In genomic region chr7:80387634-80388033, GRCh38 we compare ENCODE assay signal across 19 cellular contexts.
DNase-seq lines count a peak whose midpoint lies in the region; ATAC-seq and TF ChIP-seq lines count a peak whose summit lies in the region.
"Had no signal": no experiment of that assay in that cellular context is flagged by ENCODE, and none has a peak within 500 bp of the region (broad histone marks: within the 10 kb centered on the region; RNA-seq: fewer than 3 reads in every experiment).

No MANE protein-coding gene starts in this region.

- H3K4me1 ChIP-seq in CD8-positive, alpha-beta T cell (ENCODE audit: insufficient read depth, low read length), result no peaks in the 10 kb centered on the region
- H3K4me1 ChIP-seq: colonic mucosa, parathyroid adenoma had no signal

- H3K27me3 ChIP-seq in CD8-positive, alpha-beta T cell (ENCODE audit: insufficient read depth, low read length), result no peaks in the 10 kb centered on the region
- H3K27me3 ChIP-seq: colonic mucosa, upper lobe of left lung had no signal

- DNase-seq in NCI-H146 (lab: John Stamatoyannopoulos, UW), result peak; percentile 9
- no peak for DNase-seq in NCI-H146 treated with DMSO at 0.1 percent for 48 hours (lab: John Stamatoyannopoulos, UW; ENCODE audit: unreplicated experiment)
- peak; percentile 95 for DNase-seq in NCI-H69 (lab: John Stamatoyannopoulos, UW)
- peak; percentile 31 for DNase-seq in glutamatergic neuron
- DNase-seq in renal cortical epithelial cell (ENCODE audit: low read depth), result peak; percentile 73
- no peak for DNase-seq in CD8-positive, alpha-beta T cell
- DNase-seq in iPS-NIHi11 (ENCODE audit: low spot score), result no peak
- DNase-seq in NOMO-1 treated with DMSO at 0.1 percent for 48 hours (lab: John Stamatoyannopoulos, UW; ENCODE audit: unreplicated experiment), result no peak
- DNase-seq: activated CD4-positive, alpha-beta T cell treated with anti-CD3 and anti-CD28 coated beads for 4 hours; colonic mucosa; DMS79; NCI-H446 treated with DMSO at 0.1 percent for 48 hours; SIG-M5; small intestine; T-helper 9 cell; upper lobe of left lung had no signal

- no peak for ATAC-seq in CD8-positive, alpha-beta T cell

- no peaks in the 10 kb centered on the region for H3K27me3 Mint-ChIP-seq in glutamatergic neuron (ENCODE audit: unreplicated experiment)
- no peaks in the 10 kb centered on the region for H3K27me3 Mint-ChIP-seq in CD8-positive, alpha-beta T cell (ENCODE audit: low read depth)
- H3K27me3 Mint-ChIP-seq: IgD-negative memory B cell had no signal

- intact Hi-C loops in CD8-positive, alpha-beta T cell (cut with DNase I, micrococcal nuclease), result no loop called here

- H3K4me1 Mint-ChIP-seq in glutamatergic neuron (ENCODE audit: low read depth, unreplicated experiment), result peaks cover 14% of the 10 kb centered on the region
- no peaks in the 10 kb centered on the region for H3K4me1 Mint-ChIP-seq in CD8-positive, alpha-beta T cell (ENCODE audit: low read depth)
- H3K4me1 Mint-ChIP-seq: IgD-negative memory B cell had no signal

- TF ChIP-seq CTCF in glutamatergic neuron (IDR thresholded peaks at IDR 0.05; ENCODE audit: partially characterized antibody, unreplicated experiment), result no peak
- no peak for TF ChIP-seq CTCF in CD8-positive, alpha-beta T cell (IDR thresholded peaks at IDR 0.05)

- no peak overlapping the region for H3K27ac ChIP-seq in CD8-positive, alpha-beta T cell (ENCODE audit: low read depth, low read length)
- H3K27ac ChIP-seq: C4-2B, colonic mucosa, parathyroid adenoma, upper lobe of left lung had no signal

- H3K27ac Mint-ChIP-seq in glutamatergic neuron (ENCODE audit: unreplicated experiment), result peak overlapping the region; percentile 64
- H3K27ac Mint-ChIP-seq in CD8-positive, alpha-beta T cell, result no peak overlapping the region
- H3K27ac Mint-ChIP-seq: IgD-negative memory B cell had no signal

- no peaks in the 10 kb centered on the region for H3K9me3 Mint-ChIP-seq in glutamatergic neuron (ENCODE audit: unreplicated experiment)
- H3K9me3 Mint-ChIP-seq in CD8-positive, alpha-beta T cell, result peaks cover 2% of the 10 kb centered on the region

- CTCF ChIA-PET in CD8-positive, alpha-beta T cell (lab: Charles Lee), result no interaction called here

- no peaks in the 10 kb centered on the region for H3K36me3 ChIP-seq in CD8-positive, alpha-beta T cell (ENCODE audit: insufficient read depth, low read length)
- H3K36me3 ChIP-seq: colonic mucosa, upper lobe of left lung had no signal

- H3K4me3 ChIP-seq in CD8-positive, alpha-beta T cell (ENCODE audit: low read depth, low read length), result no peak overlapping the region
- H3K4me3 ChIP-seq: colonic mucosa, upper lobe of left lung had no signal

- no peaks in the 10 kb centered on the region for H3K9me3 ChIP-seq in CD8-positive, alpha-beta T cell (ENCODE audit: low read length)
- H3K9me3 ChIP-seq: colonic mucosa, upper lobe of left lung had no signal

- POLR2A ChIA-PET in CD8-positive, alpha-beta T cell (lab: Charles Lee), result no interaction called here

- H3K4me3 Mint-ChIP-seq in glutamatergic neuron (ENCODE audit: unreplicated experiment), result peak overlapping the region; percentile 14
- H3K4me3 Mint-ChIP-seq in CD8-positive, alpha-beta T cell, result no peak overlapping the region
- H3K4me3 Mint-ChIP-seq: IgD-negative memory B cell had no signal

- no peaks in the 10 kb centered on the region for H3K36me3 Mint-ChIP-seq in glutamatergic neuron (ENCODE audit: unreplicated experiment)
- no peaks in the 10 kb centered on the region for H3K36me3 Mint-ChIP-seq in CD8-positive, alpha-beta T cell

Comparison
In these comparisons a context has a peak if more than half of its experiments do, and no peak if none do; other contexts are left out.
1. DNase-seq: peak in NCI-H146 (single experiment), NCI-H69 (single experiment), glutamatergic neuron (single experiment) and renal cortical epithelial cell (single experiment); none in NCI-H146 treated with DMSO at 0.1 percent for 48 hours (single experiment), CD8-positive, alpha-beta T cell (0 of 7), iPS-NIHi11 (single experiment) and NOMO-1 treated with DMSO at 0.1 percent for 48 hours (single experiment).